19 cellular contexts compared by ENCODE assay signal in the genomic region with DNA sequence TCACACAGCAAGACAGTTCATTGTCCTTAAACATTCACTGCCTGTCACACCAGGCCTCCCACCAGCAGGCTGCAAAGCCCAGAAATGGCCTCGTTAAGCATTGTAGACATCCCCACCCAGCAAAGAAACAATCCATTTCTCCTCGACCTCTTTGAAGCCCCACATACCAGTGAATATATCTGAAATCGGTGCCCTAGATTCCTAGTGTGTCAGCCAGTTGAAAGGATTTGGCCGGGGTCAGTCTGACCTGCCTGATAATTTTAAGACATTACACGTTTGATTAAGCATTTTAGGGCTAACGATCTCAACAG.
A peak's percentile ranks its signal among the peaks of the same experiment; 100 is the strongest.
DNase-seq lines count a peak whose midpoint lies in the region; ATAC-seq and TF ChIP-seq lines count a peak whose summit lies in the region.
"Had no signal": no experiment of that assay in that cellular context is flagged by ENCODE, and none has a peak within 500 bp of the region (broad histone marks: within the 10 kb centered on the region; RNA-seq: fewer than 3 reads in every experiment).

No MANE protein-coding gene starts in this region.

- no peak for ATAC-seq in thoracic aorta (ENCODE audit: insufficient number of reproducible peaks, low FRiP score, low read depth)
- no peak for ATAC-seq in HG03565 (IDR thresholded peaks at IDR 0.05; ENCODE audit: unreplicated experiment)
- ATAC-seq in HG02678 (IDR thresholded peaks at IDR 0.05; ENCODE audit: unreplicated experiment), result no peak
- ATAC-seq: activated CD4-positive, CD25-positive, alpha-beta regulatory T cell treated with anti-CD3 and anti-CD28 coated beads, Interleukin-2, amount 50 U/mL, for 24 hours; activated T-cell treated with anti-CD3 and anti-CD28 coated beads, Interleukin-2, amount 50 U/mL, for 72 hours; HCT116; Panc1 had no signal

- H3K27me3 ChIP-seq in cardiac muscle cell, result no peaks in the 10 kb centered on the region
- no peaks in the 10 kb centered on the region for H3K27me3 ChIP-seq in layer of hippocampus (ENCODE audit: control insufficient read depth, insufficient read depth, low read length)
- H3K27me3 ChIP-seq in thoracic aorta (replicated peaks; ENCODE audit: insufficient read depth), result no peaks in the 10 kb centered on the region

- H3K36me3 ChIP-seq in cardiac muscle cell (no peaks in the 10 kb centered on the region), thoracic aorta (no peaks in the 10 kb centered on the region)

- H3K4me1 ChIP-seq in cardiac muscle cell (ENCODE audit: low read depth) (no peaks in the 10 kb centered on the region), thoracic aorta (ENCODE audit: control insufficient read depth in 1 of 2, low read depth in 2 of 2) (peaks cover 7 to 20% of the 10 kb centered on the region in 2 donors)

- TF ChIP-seq CTCF in cardiac muscle cell (IDR thresholded peaks at IDR 0.05; ENCODE audit: low read depth, low read length) (no peak), thoracic aorta (IDR thresholded peaks at IDR 0.05) (no peak)

- DNase-seq in cardiac muscle cell (ENCODE audit: low read depth in 1 of 2, low spot score in 1 of 2), result no peak
- DNase-seq in cardiac septum (ENCODE audit: low spot score), result no peak
- DNase-seq in SHP77 treated with DMSO at 0.1 percent for 48 hours (lab: John Stamatoyannopoulos, UW), result peak; percentile 93
- no peak for DNase-seq in thoracic aorta (ENCODE audit: low spot score)
- DNase-seq in AML-193 (lab: John Stamatoyannopoulos, UW), result no peak
- DNase-seq: activated naive CD4-positive, alpha-beta T cell treated with anti-CD3 and anti-CD28 coated beads, Interleukin-2, amount 50 U/mL, for 16 hours; activated T-cell treated with anti-CD3 and anti-CD28 coated beads, Interleukin-2, amount 50 U/mL, for 72 hours; aorta; head of caudate nucleus; KG1; SK-N-SH; T-helper 9 cell had no signal

- intact Hi-C loops in cardiac septum (cut with DNase I), result no loop called here

- H3K27ac ChIP-seq in cardiac muscle cell (peak overlapping the region; percentile 9), layer of hippocampus (ENCODE audit: low read depth, low read length) (peak overlapping the region; percentile 20), thoracic aorta (peak overlapping the region; percentile 27 to 30)
- H3K27ac ChIP-seq: HL-60 had no signal

- H3K9me3 ChIP-seq in cardiac muscle cell (ENCODE audit: low read depth), result no peaks in the 10 kb centered on the region
- no peaks in the 10 kb centered on the region for H3K9me3 ChIP-seq in thoracic aorta
- H3K9me3 ChIP-seq: SK-N-SH had no signal

- H3K4me3 ChIP-seq in cardiac muscle cell (no peak overlapping the region), thoracic aorta (no peak overlapping the region)
